In genomic region chr10:42755028-42755451, GRCh38 we compare ENCODE assay signal across 2 cellular contexts.
TF ChIP-seq lines count a peak whose summit lies in the region.

No MANE protein-coding gene starts in this region.

TF ChIP-seq in HCT116, 20 proteins besides CTCF, POLR2A, EP300 and RAD21 (continued from another document):
- TF ChIP-seq, protein P1, sequence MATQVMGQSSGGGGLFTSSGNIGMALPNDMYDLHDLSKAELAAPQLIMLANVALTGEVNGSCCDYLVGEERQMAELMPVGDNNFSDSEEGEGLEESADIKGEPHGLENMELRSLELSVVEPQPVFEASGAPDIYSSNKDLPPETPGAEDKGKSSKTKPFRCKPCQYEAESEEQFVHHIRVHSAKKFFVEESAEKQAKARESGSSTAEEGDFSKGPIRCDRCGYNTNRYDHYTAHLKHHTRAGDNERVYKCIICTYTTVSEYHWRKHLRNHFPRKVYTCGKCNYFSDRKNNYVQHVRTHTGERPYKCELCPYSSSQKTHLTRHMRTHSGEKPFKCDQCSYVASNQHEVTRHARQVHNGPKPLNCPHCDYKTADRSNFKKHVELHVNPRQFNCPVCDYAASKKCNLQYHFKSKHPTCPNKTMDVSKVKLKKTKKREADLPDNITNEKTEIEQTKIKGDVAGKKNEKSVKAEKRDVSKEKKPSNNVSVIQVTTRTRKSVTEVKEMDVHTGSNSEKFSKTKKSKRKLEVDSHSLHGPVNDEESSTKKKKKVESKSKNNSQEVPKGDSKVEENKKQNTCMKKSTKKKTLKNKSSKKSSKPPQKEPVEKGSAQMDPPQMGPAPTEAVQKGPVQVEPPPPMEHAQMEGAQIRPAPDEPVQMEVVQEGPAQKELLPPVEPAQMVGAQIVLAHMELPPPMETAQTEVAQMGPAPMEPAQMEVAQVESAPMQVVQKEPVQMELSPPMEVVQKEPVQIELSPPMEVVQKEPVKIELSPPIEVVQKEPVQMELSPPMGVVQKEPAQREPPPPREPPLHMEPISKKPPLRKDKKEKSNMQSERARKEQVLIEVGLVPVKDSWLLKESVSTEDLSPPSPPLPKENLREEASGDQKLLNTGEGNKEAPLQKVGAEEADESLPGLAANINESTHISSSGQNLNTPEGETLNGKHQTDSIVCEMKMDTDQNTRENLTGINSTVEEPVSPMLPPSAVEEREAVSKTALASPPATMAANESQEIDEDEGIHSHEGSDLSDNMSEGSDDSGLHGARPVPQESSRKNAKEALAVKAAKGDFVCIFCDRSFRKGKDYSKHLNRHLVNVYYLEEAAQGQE (IDR thresholded peaks at IDR 0.05; ENCODE audit: low read depth) = no peak
- TF ChIP-seq POLR2AphosphoS5 (IDR thresholded peaks at IDR 0.05; ENCODE audit: low read depth, low read length) (no peak), FOSL1 (IDR thresholded peaks at IDR 0.05; ENCODE audit: low read depth) (no peak), MAX (IDR thresholded peaks at IDR 0.05) (no peak), TCF7L2 (IDR thresholded peaks at IDR 0.05; ENCODE audit: borderline replicate concordance, extremely low read depth, insufficient read depth, insufficient read length) (no peak), SRF (IDR thresholded peaks at IDR 0.05; ENCODE audit: low read depth) (no peak), ZFX (IDR thresholded peaks at IDR 0.05) (no peak), JUND (IDR thresholded peaks at IDR 0.05) (no peak)
- TF ChIP-seq, protein P2, sequence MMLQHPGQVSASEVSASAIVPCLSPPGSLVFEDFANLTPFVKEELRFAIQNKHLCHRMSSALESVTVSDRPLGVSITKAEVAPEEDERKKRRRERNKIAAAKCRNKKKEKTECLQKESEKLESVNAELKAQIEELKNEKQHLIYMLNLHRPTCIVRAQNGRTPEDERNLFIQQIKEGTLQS (IDR thresholded peaks at IDR 0.05) = no peak

TF ChIP-seq in HEK293T, 16 proteins besides CTCF, POLR2A, EP300 and RAD21 (continued from another document):
- TF ChIP-seq PKNOX1 (IDR thresholded peaks at IDR 0.05) (no peak), BHLHE40 (IDR thresholded peaks at IDR 0.05; ENCODE audit: borderline replicate concordance) (no peak), TARDBP (IDR thresholded peaks at IDR 0.05) (no peak), ZNF384 (IDR thresholded peaks at IDR 0.05) (no peak)
